In the genomic region with DNA sequence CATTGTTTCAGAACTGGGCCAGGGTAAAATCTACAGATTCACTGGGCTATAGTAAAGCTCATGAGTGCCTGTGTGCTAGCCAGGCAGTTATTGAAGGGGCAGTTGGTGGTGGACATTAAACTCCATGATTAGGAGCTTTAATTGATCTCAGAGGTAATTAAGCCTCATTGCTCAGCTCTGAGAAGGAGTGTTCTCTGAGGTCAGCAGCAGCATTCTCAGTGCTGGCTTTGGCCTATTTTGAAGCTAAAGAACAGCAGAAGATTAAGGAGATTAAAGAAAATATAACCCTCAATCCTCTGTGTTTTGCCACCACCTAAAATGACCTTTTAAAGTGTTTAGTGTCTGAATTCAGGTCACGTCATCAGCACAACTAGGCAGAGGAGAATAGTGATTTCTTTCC, we compare ENCODE assay signal across 33 cellular contexts. TPM values are rescaled to one million over a fixed set of nuclear protein-coding genes. Genes with fewer than 3 reads are reported as not detected.
"Had no signal": no experiment of that assay in that cellular context is flagged by ENCODE, and none has a peak within 500 bp of the region (broad histone marks: within the 10 kb centered on the region; RNA-seq: fewer than 3 reads in every experiment).

No MANE protein-coding gene starts in this region.

- FAIRE-seq: endometrium, frontal cortex had no signal

- H3K4me1 ChIP-seq: ascending aorta, breast epithelium, colonic mucosa had no signal

- H3K27ac Mint-ChIP-seq: activated CD4-positive, alpha-beta memory T cell treated with anti-CD3 and anti-CD28 coated beads for 36 hours; activated CD4-positive, alpha-beta T cell treated with anti-CD3 and anti-CD28 coated beads for 36 hours; activated CD4-positive, alpha-beta T cell treated with anti-CD3 and anti-CD28 coated beads, Interleukin-2, amount 10 ng/mL, durations not matched to agents 24 days and 14 days; activated CD8-positive, alpha-beta memory T cell treated with anti-CD3 and anti-CD28 coated beads, Interleukin-2, amount 10 ng/mL, durations not matched to agents 7 days and 5 days; activated CD8-positive, alpha-beta T cell treated with anti-CD3 and anti-CD28 coated beads, Interleukin-2, amount 10 ng/mL, durations not matched to agents 7 days and 5 days; activated naive CD4-positive, alpha-beta T cell treated with anti-CD3 and anti-CD28 coated beads, Interleukin-2, amount 10 ng/mL, durations not matched to agents 7 days and 5 days; activated naive CD4-positive, alpha-beta T cell treated with anti-CD3 and anti-CD28 coated beads, Interleukin-2, amount 50 U/mL, for 72 hours; activated naive CD8-positive, alpha-beta T cell treated with anti-CD3 and anti-CD28 coated beads, Interleukin-2, amount 10 ng/mL, durations not matched to agents 7 days and 5 days; activated T-helper 1 cell treated with anti-CD3 and anti-CD28 coated beads, Interleukin-12 subunit alpha, Interleukin-12 subunit beta, Interleukin-2, Interleukin-4 antibody, amounts not matched to agents 30 ng/mL and 10 ng/mL and 1 ng/mL, durations not matched to agents 14 hours and 24 hours and 36 hours; activated T-helper 2 cell treated with anti-CD3 and anti-CD28 coated beads, Interferon-gamma antibody, Interleukin-2, Interleukin-4, amounts not matched to agents 10 μg/mL and 5 μg/mL and 100 μg/mL, durations not matched to agents 14 hours and 24 hours and 36 hours; brain; T-helper 17 cell; T-helper 2 cell treated with Interferon-gamma antibody and Interleukin-4, amounts not matched to agents 5 μg/mL and 100 μg/mL, for 36 hours had no signal

- H3K36me3 ChIP-seq: ascending aorta, breast epithelium, cardiac muscle cell, colonic mucosa had no signal

- H3K4me3 Mint-ChIP-seq: activated CD4-positive, alpha-beta memory T cell treated with anti-CD3 and anti-CD28 coated beads for 36 hours; activated CD4-positive, alpha-beta T cell treated with anti-CD3 and anti-CD28 coated beads for 36 hours; activated CD4-positive, alpha-beta T cell treated with anti-CD3 and anti-CD28 coated beads, Interleukin-2, amount 10 ng/mL, durations not matched to agents 24 days and 14 days; activated CD8-positive, alpha-beta memory T cell treated with anti-CD3 and anti-CD28 coated beads, Interleukin-2, amount 10 ng/mL, durations not matched to agents 7 days and 5 days; activated CD8-positive, alpha-beta T cell treated with anti-CD3 and anti-CD28 coated beads, Interleukin-2, amount 10 ng/mL, durations not matched to agents 7 days and 5 days; activated naive CD4-positive, alpha-beta T cell treated with anti-CD3 and anti-CD28 coated beads, Interleukin-2, amount 10 ng/mL, durations not matched to agents 7 days and 5 days; activated naive CD8-positive, alpha-beta T cell treated with anti-CD3 and anti-CD28 coated beads, Interleukin-2, amount 10 ng/mL, durations not matched to agents 7 days and 5 days; activated T-helper 1 cell treated with anti-CD3 and anti-CD28 coated beads, Interleukin-12 subunit alpha, Interleukin-12 subunit beta, Interleukin-2, Interleukin-4 antibody, amounts not matched to agents 30 ng/mL and 10 ng/mL and 1 ng/mL, durations not matched to agents 14 hours and 24 hours and 36 hours; brain; T-helper 17 cell; T-helper 2 cell treated with Interferon-gamma antibody and Interleukin-4, amounts not matched to agents 5 μg/mL and 100 μg/mL, for 36 hours had no signal

- DNase-seq: activated CD4-positive, alpha-beta memory T cell treated with anti-CD3 and anti-CD28 coated beads for 36 hours; activated CD4-positive, alpha-beta T cell treated with anti-CD3 and anti-CD28 coated beads for 36 hours; activated CD4-positive, alpha-beta T cell treated with anti-CD3 and anti-CD28 coated beads, Interleukin-2, amount 10 ng/mL, durations not matched to agents 24 days and 14 days; activated CD4-positive, CD25-positive, alpha-beta regulatory T cell; activated CD4-positive, CD25-positive, alpha-beta regulatory T cell treated with anti-CD3 and anti-CD28 coated beads, Interleukin-2, amount 50 U/mL, for 72 hours; activated CD8-positive, alpha-beta memory T cell treated with anti-CD3 and anti-CD28 coated beads, Interleukin-2, amount 10 ng/mL, durations not matched to agents 7 days and 5 days; activated CD8-positive, alpha-beta memory T cell treated with anti-CD3 and anti-CD28 coated beads, Interleukin-2, amount 50 U/mL, for 4 hours; activated CD8-positive, alpha-beta T cell treated with anti-CD3 and anti-CD28 coated beads, Interleukin-2, amount 10 ng/mL, durations not matched to agents 7 days and 5 days; activated effector memory CD4-positive, alpha-beta T cell treated with anti-CD3 and anti-CD28 coated beads, Interleukin-2, amount 50 U/mL, for 16 hours; activated naive CD4-positive, alpha-beta T cell treated with anti-CD3 and anti-CD28 coated beads, Interleukin-2, amount 10 ng/mL, durations not matched to agents 7 days and 5 days; activated naive CD8-positive, alpha-beta T cell treated with anti-CD3 and anti-CD28 coated beads, Interleukin-2, amount 10 ng/mL, durations not matched to agents 7 days and 5 days; activated T-cell treated with anti-CD3 and anti-CD28 coated beads, Interleukin-2, amount 50 U/mL, for 1 hour; activated T-cell treated with anti-CD3 and anti-CD28 coated beads, Interleukin-2, amount 50 U/mL, for 48 hours; central memory CD4-positive, alpha-beta T cell; cerebellar nuclear complex; colonic mucosa; effector CD8-positive, alpha-beta T cell; foreskin fibroblast; T-helper 1 cell; T-helper 17 cell; T1000 had no signal

- H3K36me3 Mint-ChIP-seq: activated CD4-positive, alpha-beta memory T cell treated with anti-CD3 and anti-CD28 coated beads for 36 hours; activated CD8-positive, alpha-beta memory T cell treated with anti-CD3 and anti-CD28 coated beads, Interleukin-2, amount 10 ng/mL, durations not matched to agents 7 days and 5 days; activated naive CD4-positive, alpha-beta T cell treated with anti-CD3 and anti-CD28 coated beads, Interleukin-2, amount 10 ng/mL, durations not matched to agents 7 days and 5 days; activated naive CD4-positive, alpha-beta T cell treated with anti-CD3 and anti-CD28 coated beads, Interleukin-2, amount 50 U/mL, for 72 hours; activated naive CD8-positive, alpha-beta T cell treated with anti-CD3 and anti-CD28 coated beads, Interleukin-2, amount 10 ng/mL, durations not matched to agents 7 days and 5 days; brain had no signal

- H3K9me3 ChIP-seq: ascending aorta, breast epithelium, colonic mucosa had no signal

- ATAC-seq: activated CD4-positive, alpha-beta T cell treated with anti-CD3 and anti-CD28 coated beads for 36 hours; activated CD8-positive, alpha-beta memory T cell treated with anti-CD3 and anti-CD28 coated beads, Interleukin-2, amount 10 ng/mL, durations not matched to agents 7 days and 5 days; activated CD8-positive, alpha-beta T cell treated with anti-CD3 and anti-CD28 coated beads, Interleukin-2, amount 10 ng/mL, durations not matched to agents 7 days and 5 days; activated naive CD4-positive, alpha-beta T cell treated with anti-CD3 and anti-CD28 coated beads, Interleukin-2, amount 50 U/mL, for 72 hours; esophagus mucosa; T-helper 17 cell had no signal

- H3K9me3 Mint-ChIP-seq: activated CD4-positive, alpha-beta memory T cell treated with anti-CD3 and anti-CD28 coated beads for 36 hours; activated CD4-positive, alpha-beta T cell treated with anti-CD3 and anti-CD28 coated beads, Interleukin-2, amount 10 ng/mL, durations not matched to agents 24 days and 14 days; activated naive CD4-positive, alpha-beta T cell treated with anti-CD3 and anti-CD28 coated beads, Interleukin-2, amount 10 ng/mL, durations not matched to agents 7 days and 5 days; activated naive CD8-positive, alpha-beta T cell treated with anti-CD3 and anti-CD28 coated beads, Interleukin-2, amount 10 ng/mL, durations not matched to agents 7 days and 5 days; activated T-helper 1 cell treated with anti-CD3 and anti-CD28 coated beads, Interleukin-12 subunit alpha, Interleukin-12 subunit beta, Interleukin-2, Interleukin-4 antibody, amounts not matched to agents 30 ng/mL and 10 ng/mL and 1 ng/mL, durations not matched to agents 14 hours and 24 hours and 36 hours; activated T-helper 2 cell treated with anti-CD3 and anti-CD28 coated beads, Interferon-gamma antibody, Interleukin-2, Interleukin-4, amounts not matched to agents 10 μg/mL and 5 μg/mL and 100 μg/mL, durations not matched to agents 14 hours and 24 hours and 36 hours; brain; T-helper 2 cell treated with Interferon-gamma antibody and Interleukin-4, amounts not matched to agents 5 μg/mL and 100 μg/mL, for 36 hours had no signal

- H3K27me3 ChIP-seq: ascending aorta, breast epithelium, cardiac muscle cell, colonic mucosa had no signal

- H3K27ac ChIP-seq: ascending aorta, breast epithelium, cardiac muscle cell, colonic mucosa had no signal

- H3K27me3 Mint-ChIP-seq: activated CD4-positive, alpha-beta T cell treated with anti-CD3 and anti-CD28 coated beads, Interleukin-2, amount 10 ng/mL, durations not matched to agents 24 days and 14 days had no signal

- H3K4me3 ChIP-seq: ascending aorta, breast epithelium, cardiac muscle cell, colonic mucosa had no signal

- H3K4me1 Mint-ChIP-seq: activated CD4-positive, alpha-beta T cell treated with anti-CD3 and anti-CD28 coated beads, Interleukin-2, amount 10 ng/mL, durations not matched to agents 24 days and 14 days; activated CD8-positive, alpha-beta memory T cell treated with anti-CD3 and anti-CD28 coated beads, Interleukin-2, amount 10 ng/mL, durations not matched to agents 7 days and 5 days; activated naive CD4-positive, alpha-beta T cell treated with anti-CD3 and anti-CD28 coated beads, Interleukin-2, amount 10 ng/mL, durations not matched to agents 7 days and 5 days; activated naive CD8-positive, alpha-beta T cell treated with anti-CD3 and anti-CD28 coated beads, Interleukin-2, amount 10 ng/mL, durations not matched to agents 7 days and 5 days; brain; T-helper 17 cell had no signal

RNA-seq across cellular contexts. Expression of gene EGF, which starts 42.5 kb away (rescaled TPM):
- total RNA-seq: activated CD4-positive, alpha-beta memory T cell treated with anti-CD3 and anti-CD28 coated beads for 36 hours; activated CD4-positive, alpha-beta T cell treated with anti-CD3 and anti-CD28 coated beads, Interleukin-2, amount 10 ng/mL, durations not matched to agents 24 days and 14 days; activated CD8-positive, alpha-beta memory T cell treated with anti-CD3 and anti-CD28 coated beads for 36 hours; activated CD8-positive, alpha-beta memory T cell treated with anti-CD3 and anti-CD28 coated beads, Interleukin-2, amount 10 ng/mL, durations not matched to agents 7 days and 5 days; activated CD8-positive, alpha-beta T cell treated with anti-CD3 and anti-CD28 coated beads, Interleukin-2, amount 10 ng/mL, durations not matched to agents 7 days and 5 days; activated naive CD4-positive, alpha-beta T cell treated with anti-CD3 and anti-CD28 coated beads, Interleukin-2, amount 50 U/mL, for 72 hours; activated naive CD8-positive, alpha-beta T cell treated with anti-CD3 and anti-CD28 coated beads, Interleukin-2, amount 10 ng/mL, durations not matched to agents 7 days and 5 days; activated T-helper 1 cell treated with anti-CD3 and anti-CD28 coated beads, Interleukin-12 subunit alpha, Interleukin-12 subunit beta, Interleukin-2, Interleukin-4 antibody, amounts not matched to agents 30 ng/mL and 10 ng/mL and 1 ng/mL, durations not matched to agents 14 hours and 24 hours and 36 hours; activated T-helper 2 cell treated with anti-CD3 and anti-CD28 coated beads, Interferon-gamma antibody, Interleukin-2, Interleukin-4, amounts not matched to agents 10 μg/mL and 5 μg/mL and 100 μg/mL, durations not matched to agents 14 hours and 24 hours and 36 hours; ascending aorta had no signal
